Comparison of ENCODE assay signal across 1 cellular context in genomic region chr22:38505595-38506117, GRCh38.
TF ChIP-seq lines count a peak whose summit lies in the region.

No MANE protein-coding gene starts in this region.

TF ChIP-seq in K562, 482 proteins besides CTCF, POLR2A, EP300 and RAD21 (continued from another document and continues in another):
- TF ChIP-seq RFX5 (IDR thresholded peaks at IDR 0.05; ENCODE audit: low read depth, low read length), result no peak
- no peak for TF ChIP-seq NR1H2 (CRISPR knock-in tag; IDR thresholded peaks at IDR 0.05)
- no peak for TF ChIP-seq GABPB1 (CRISPR knock-in tag; IDR thresholded peaks at IDR 0.05)
- 0 out of 2 replicates have a peak, but pooled peaks have one; percentile 39 for TF ChIP-seq RB1 (IDR thresholded peaks at IDR 0.05; ENCODE audit: low read depth)
- TF ChIP-seq CHCHD3 (CRISPR knock-in tag; IDR thresholded peaks at IDR 0.05), result no peak
- no peak for TF ChIP-seq ZHX1 (conservative IDR thresholded peaks at IDR 0.05; ENCODE audit: low read length)
- TF ChIP-seq RNF219 (CRISPR knock-in tag; IDR thresholded peaks at IDR 0.05), result no peak
- TF ChIP-seq ATF1 (CRISPR knock-in tag; IDR thresholded peaks at IDR 0.05), result no peak
- no peak for TF ChIP-seq ATF1 (tag; IDR thresholded peaks at IDR 0.05)
- 0 out of 2 replicates have a peak, but pooled peaks have one; percentile 28 for TF ChIP-seq ZC3H4 (CRISPR knock-in tag; IDR thresholded peaks at IDR 0.05; ENCODE audit: borderline replicate concordance)
- no peak for TF ChIP-seq ZNF778 (CRISPR knock-in tag; IDR thresholded peaks at IDR 0.05)
- TF ChIP-seq YY1 (IDR thresholded peaks at IDR 0.05; ENCODE audit: borderline replicate concordance in 1 of 3, control insufficient read depth in 1 of 3, extremely low read depth in 1 of 3, insufficient read depth in 3 of 3, insufficient read length in 1 of 3, insufficient replicate concordance in 2 of 3, low read depth in 1 of 3, low read length in 2 of 3), result peak in 1 of 3 experiments; percentile 54
- no peak for TF ChIP-seq TSHZ1 (CRISPR knock-in tag; IDR thresholded peaks at IDR 0.05)
- TF ChIP-seq MEIS2 (IDR thresholded peaks at IDR 0.05; ENCODE audit: partially characterized antibody), result no peak
- TF ChIP-seq CCNT2 (IDR thresholded peaks at IDR 0.05; ENCODE audit: borderline replicate concordance, extremely low read depth, insufficient read length, low read depth, low read length), result peak; percentile 50
- no peak for TF ChIP-seq MTA1 (IDR thresholded peaks at IDR 0.05; ENCODE audit: borderline replicate concordance)
- TF ChIP-seq BRF1 (IDR thresholded peaks at IDR 0.05; ENCODE audit: borderline replicate concordance, extremely low read depth, insufficient read length), result no peak
- TF ChIP-seq POLR3G (IDR thresholded peaks at IDR 0.05; ENCODE audit: extremely low read depth, insufficient read length, insufficient replicate concordance), result no peak
- no peak for TF ChIP-seq OTX1 (CRISPR knock-in tag; IDR thresholded peaks at IDR 0.05)
- TF ChIP-seq JUN (IDR thresholded peaks at IDR 0.05; ENCODE audit: borderline replicate concordance, low read depth, low read length), result no peak
- no peak for TF ChIP-seq JUN (CRISPR knock-in tag; IDR thresholded peaks at IDR 0.05; ENCODE audit: borderline replicate concordance)
- no peak for TF ChIP-seq POLR2H (tag; IDR thresholded peaks at IDR 0.05; ENCODE audit: low read depth)
- no peak for TF ChIP-seq SREBF1 (IDR thresholded peaks at IDR 0.05; ENCODE audit: borderline replicate concordance, low read depth, low read length)
- TF ChIP-seq MCM3 (IDR thresholded peaks at IDR 0.05), result no peak
- no peak for TF ChIP-seq ZNF431 (CRISPR knock-in tag; IDR thresholded peaks at IDR 0.05)
- TF ChIP-seq ELK3 (CRISPR knock-in tag; IDR thresholded peaks at IDR 0.05), result no peak
- TF ChIP-seq ZNF184 (CRISPR knock-in tag; IDR thresholded peaks at IDR 0.05), result no peak
- no peak for TF ChIP-seq JUND (IDR thresholded peaks at IDR 0.05; ENCODE audit: borderline replicate concordance, low read depth, low read length)
- TF ChIP-seq JUND (tag; IDR thresholded peaks at IDR 0.05; ENCODE audit: borderline replicate concordance, low read depth, low read length), result no peak
- no peak for TF ChIP-seq SMAD2 (IDR thresholded peaks at IDR 0.05; ENCODE audit: low read depth, low read length)
- TF ChIP-seq TFAM (CRISPR knock-in tag; conservative IDR thresholded peaks at IDR 0.05), result no peak
- TF ChIP-seq EWSR1 (IDR thresholded peaks at IDR 0.05; ENCODE audit: borderline replicate concordance, low read depth, partially characterized antibody), result no peak
- TF ChIP-seq ZNF347 (CRISPR knock-in tag; IDR thresholded peaks at IDR 0.05; ENCODE audit: low read depth), result no peak
- no peak for TF ChIP-seq ARID2 (IDR thresholded peaks at IDR 0.05)
- peak; percentile 37 for TF ChIP-seq KDM5B (IDR thresholded peaks at IDR 0.05; ENCODE audit: insufficient replicate concordance, low read depth, low read length)
- TF ChIP-seq CBX5 (IDR thresholded peaks at IDR 0.05; ENCODE audit: borderline replicate concordance, low read depth), result no peak
- no peak for TF ChIP-seq ZNF354B (CRISPR knock-in tag; IDR thresholded peaks at IDR 0.05)
- TF ChIP-seq KLF10 (CRISPR knock-in tag; IDR thresholded peaks at IDR 0.05), result no peak
- no peak for TF ChIP-seq LEF1 (IDR thresholded peaks at IDR 0.05)
- TF ChIP-seq E4F1 (CRISPR knock-in tag; IDR thresholded peaks at IDR 0.05; ENCODE audit: borderline replicate concordance), result no peak
- TF ChIP-seq THRB (CRISPR knock-in tag; conservative IDR thresholded peaks at IDR 0.05), result no peak
- TF ChIP-seq KLF1 (tag; IDR thresholded peaks at IDR 0.05), result 0 out of 2 replicates have a peak, but pooled peaks have one; percentile 14
- TF ChIP-seq SAFB (IDR thresholded peaks at IDR 0.05; ENCODE audit: borderline replicate concordance, low read depth, low read length), result no peak
- TF ChIP-seq UBTF (IDR thresholded peaks at IDR 0.05; ENCODE audit: borderline replicate concordance in 1 of 2, low read depth in 2 of 2, low read length in 2 of 2), result peak; percentile 85 to 96; a peak in 3 of 4 replicates
